In genomic region chr4:93731448-93731847, GRCh38 we compare ENCODE assay signal across 15 cellular contexts.
A peak's percentile ranks its signal among the peaks of the same experiment; 100 is the strongest.
DNase-seq lines count a peak whose midpoint lies in the region; ATAC-seq, FAIRE-seq and TF ChIP-seq lines count a peak whose summit lies in the region.
"Had no signal": no experiment of that assay in that cellular context is flagged by ENCODE, and none has a peak within 500 bp of the region (broad histone marks: within the 10 kb centered on the region; RNA-seq: fewer than 3 reads in every experiment).

No MANE protein-coding gene starts in this region.

- no TSS peak for BruUV-seq in A673 (replicated peaks; lab: Mats Ljungman, UMichigan)

- intact Hi-C loops in A673 (cut with micrococcal nuclease; ENCODE audit: unreplicated experiment) (no loop called here), kidney (cut with DNase I) (no loop called here)

- H3K36me3 ChIP-seq in A673 (ENCODE audit: insufficient read depth, low read length, poor library complexity, severe bottlenecking) (no peaks in the 10 kb centered on the region), kidney (ENCODE audit: control insufficient read depth in 1 of 2, insufficient read depth in 2 of 2, low read length in 2 of 2) (no peaks in the 10 kb centered on the region)
- H3K36me3 ChIP-seq: colonic mucosa had no signal

- H3K9me3 ChIP-seq in A673 (ENCODE audit: low read depth, low read length, poor library complexity, severe bottlenecking) (no peaks in the 10 kb centered on the region), kidney (ENCODE audit: control insufficient read depth in 1 of 2, low read length in 2 of 2) (no peaks in the 10 kb centered on the region)
- H3K9me3 ChIP-seq: colonic mucosa had no signal

- peak overlapping the region in 3 of 5 experiments; percentile 3 to 89 (median 25) for H3K27ac Mint-ChIP-seq in brain
- H3K27ac Mint-ChIP-seq: CD8-positive, alpha-beta memory T cell; memory B cell; type B pancreatic cell had no signal

- POLR2A ChIA-PET in A673 (lab: Charles Lee; ENCODE audit: low non-redundant PET), result no interaction called here

- no peak overlapping the region for H3K9ac ChIP-seq in kidney (ENCODE audit: low read length in 2 of 2)
- H3K9ac ChIP-seq: KMS-11 had no signal

- DNase-seq in non-pigmented ciliary epithelial cell (ENCODE audit: low read depth) (peak; percentile 14), A673 (ENCODE audit: low spot score) (no peak), occipital lobe (lab: John Stamatoyannopoulos, UW) (no peak), kidney (no peak)
- DNase-seq: activated naive CD4-positive, alpha-beta T cell treated with Interleukin-2 at 50 U/mL for 16 hours; CD8-positive, alpha-beta memory T cell; colonic mucosa; Right ventricle myocardium superior had no signal

- ATAC-seq in GM19043 (IDR thresholded peaks at IDR 0.05; ENCODE audit: low read depth, unreplicated experiment) (peak; percentile 63), HG03432 (IDR thresholded peaks at IDR 0.05; ENCODE audit: unreplicated experiment) (peak; percentile 94), GM21723 (IDR thresholded peaks at IDR 0.05; ENCODE audit: unreplicated experiment) (no peak)

- H3K9me3 Mint-ChIP-seq in brain, result peaks cover 0 to 6% (median 0%) of the 10 kb centered on the region in 5 experiments
- H3K9me3 Mint-ChIP-seq: memory B cell, type B pancreatic cell had no signal

- H3K4me1 Mint-ChIP-seq in brain, result peaks cover 41% of the 10 kb centered on the region
- H3K4me1 Mint-ChIP-seq: CD8-positive, alpha-beta memory T cell; memory B cell had no signal

- H3K27me3 ChIP-seq in A673 (replicated peaks; ENCODE audit: insufficient read depth, low read depth, low read length, poor library complexity), result no peaks in the 10 kb centered on the region
- H3K27me3 ChIP-seq: colonic mucosa had no signal

- CTCF ChIA-PET in A673 (lab: Charles Lee), result no interaction called here

- H3K4me1 ChIP-seq in A673 (ENCODE audit: insufficient read depth, low read length, poor library complexity, severe bottlenecking), result no peaks in the 10 kb centered on the region
- H3K4me1 ChIP-seq in kidney (ENCODE audit: control insufficient read depth in 1 of 2, insufficient read depth in 1 of 2, low read depth in 1 of 2, low read length in 2 of 2), result no peaks in the 10 kb centered on the region
- H3K4me1 ChIP-seq: colonic mucosa had no signal

- H3K4me3 ChIP-seq in A673 (ENCODE audit: low read depth, low read length, poor library complexity, severe bottlenecking) (no peak overlapping the region), kidney (ENCODE audit: low read length in 2 of 2) (no peak overlapping the region)
- H3K4me3 ChIP-seq: colonic mucosa had no signal

- FAIRE-seq in kidney (lab: Jason Lieb, UNC), result no peak

- H3K27me3 Mint-ChIP-seq in brain, result no peaks in the 10 kb centered on the region
- H3K27me3 Mint-ChIP-seq: CD8-positive, alpha-beta memory T cell; memory B cell; type B pancreatic cell had no signal

- H3K36me3 Mint-ChIP-seq in brain, result no peaks in the 10 kb centered on the region
- H3K36me3 Mint-ChIP-seq: CD8-positive, alpha-beta memory T cell; memory B cell; type B pancreatic cell had no signal

- H3K4me3 Mint-ChIP-seq in brain, result no peak overlapping the region
- H3K4me3 Mint-ChIP-seq: CD8-positive, alpha-beta memory T cell; memory B cell; type B pancreatic cell had no signal

- H3K27ac ChIP-seq in A673 (ENCODE audit: low read depth, low read length, poor library complexity, severe bottlenecking), result no peak overlapping the region
- H3K27ac ChIP-seq in kidney (ENCODE audit: low read depth in 2 of 2, low read length in 2 of 2), result no peak overlapping the region
- H3K27ac ChIP-seq: colonic mucosa, KMS-11 had no signal

- TF ChIP-seq CTCF in brain (conservative IDR thresholded peaks at IDR 0.05) (no peak), A673 (conservative IDR thresholded peaks at IDR 0.05; ENCODE audit: low read depth, low read length) (no peak), kidney (IDR thresholded peaks at IDR 0.05; ENCODE audit: borderline replicate concordance, extremely low read depth, insufficient read depth) (no peak)
